In the genomic region with DNA sequence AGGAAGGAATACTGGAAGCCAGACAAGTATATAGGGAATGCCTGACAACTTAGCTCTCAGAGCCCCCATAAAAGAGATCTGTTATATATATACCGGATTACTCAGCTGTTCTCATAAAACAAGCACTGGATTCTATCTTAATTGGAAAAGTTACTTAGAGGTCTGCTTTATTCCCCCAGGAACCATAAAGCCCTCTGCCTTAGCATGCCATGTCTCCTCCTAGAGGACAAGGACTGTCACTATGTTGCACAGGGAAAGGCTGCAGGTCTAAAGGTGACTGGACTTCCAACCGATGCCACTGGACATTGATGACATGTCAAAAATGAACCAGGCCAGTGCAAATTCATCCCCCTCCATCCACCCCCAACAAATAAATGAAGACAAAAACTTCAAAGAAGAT, we compare ENCODE assay signal across 12 cellular contexts. TPM values are rescaled to one million over a fixed set of nuclear protein-coding genes. Genes with fewer than 3 reads are reported as not detected.
DNase-seq lines count a peak whose midpoint lies in the region; ATAC-seq, FAIRE-seq and TF ChIP-seq lines count a peak whose summit lies in the region.
"Had no signal": no experiment of that assay in that cellular context is flagged by ENCODE, and none has a peak within 500 bp of the region (broad histone marks: within the 10 kb centered on the region; RNA-seq: fewer than 3 reads in every experiment).

No MANE protein-coding gene starts in this region.

- H4K20me1 ChIP-seq in HepG2 (ENCODE audit: insufficient read depth, low read length) = no peaks in the 10 kb centered on the region

- H3K27ac ChIP-seq in HepG2 (ENCODE audit: extremely low read length, insufficient read depth, low read length) = no peak overlapping the region

- H3K36me3 ChIP-seq in Caco-2 (ENCODE audit: control insufficient read depth, insufficient read depth, low read length) (no peaks in the 10 kb centered on the region), HAP-1 (replicated peaks) (no peaks in the 10 kb centered on the region), HepG2 (replicated peaks in 1 of 2; ENCODE audit: control insufficient read depth in 1 of 2, insufficient read depth in 2 of 2, low read length in 2 of 2) (no peaks in the 10 kb centered on the region; a peak in 1 of 5 replicates)

- no peak overlapping the region for H3K4me3 Mint-ChIP-seq in Caco-2 (ENCODE audit: unreplicated experiment)
- no peak overlapping the region for H3K4me3 Mint-ChIP-seq in mesothelial cell of epicardium
- H3K4me3 Mint-ChIP-seq: stimulated activated naive CD8-positive, alpha-beta T cell treated with anti-CD3 and anti-CD28 coated beads, Interleukin-15, Interleukin-2, amounts not matched to agents 100 ng/mL and 50 ng/mL, for 24 hours; T-helper 1 cell treated with Interleukin-12 subunit alpha and Interleukin-12 subunit beta and Interleukin-4 antibody, amounts not matched to agents 30 μg/mL and 1 μg/mL, for 36 hours had no signal

- intact Hi-C loops in Caco-2 (cut with micrococcal nuclease; ENCODE audit: unreplicated experiment) (loop anchor here (5.0 kb wide), 1 partner anchor 69 kb away; no protein-coding TSS in a partner anchor), HepG2 (cut with micrococcal nuclease; ENCODE audit: unreplicated experiment) (no loop called here)

- in situ Hi-C loops in HAP-1 (cut with MboI; ENCODE audit: low sequenced_read_pairs) = no loop called here
- in situ Hi-C loops in HepG2 (cut with HindIII; ENCODE audit: extremely low pct_ligation_motif_present, low pct_unique_long_range_greater_than_20kb) = no loop called here

- H3K4me1 ChIP-seq in Caco-2 (no peaks in the 10 kb centered on the region), HAP-1 (peaks cover 20% of the 10 kb centered on the region), HepG2 (ENCODE audit: insufficient read depth, low read length) (peaks cover 14% of the 10 kb centered on the region)

- no peak overlapping the region for H3K4me2 ChIP-seq in HepG2 (ENCODE audit: low read depth, low read length)

- H3K27me3 Mint-ChIP-seq in Caco-2 (ENCODE audit: insufficient read depth, unreplicated experiment) (no peaks in the 10 kb centered on the region), mesothelial cell of epicardium (ENCODE audit: low read depth) (peaks cover 16% of the 10 kb centered on the region)
- H3K27me3 Mint-ChIP-seq: stimulated activated naive CD8-positive, alpha-beta T cell treated with anti-CD3 and anti-CD28 coated beads, Interleukin-15, Interleukin-2, amounts not matched to agents 100 ng/mL and 50 ng/mL, for 24 hours had no signal

- H3K4me3 ChIP-seq in Caco-2 (ENCODE audit: low read depth, low read length) = no peak overlapping the region
- H3K4me3 ChIP-seq in HAP-1 = no peak overlapping the region
- no peak overlapping the region for H3K4me3 ChIP-seq in HepG2 (replicated peaks in 1 of 3; ENCODE audit: insufficient read depth in 1 of 3, low read depth in 2 of 3, low read length in 3 of 3)

- H3K27ac Mint-ChIP-seq in Caco-2 (ENCODE audit: unreplicated experiment) (no peak overlapping the region), mesothelial cell of epicardium (no peak overlapping the region)
- H3K27ac Mint-ChIP-seq: stimulated activated naive CD8-positive, alpha-beta T cell treated with anti-CD3 and anti-CD28 coated beads, Interleukin-15, Interleukin-2, amounts not matched to agents 100 ng/mL and 50 ng/mL, for 24 hours; T-helper 1 cell treated with Interleukin-12 subunit alpha and Interleukin-12 subunit beta and Interleukin-4 antibody, amounts not matched to agents 30 μg/mL and 1 μg/mL, for 36 hours had no signal

- FAIRE-seq in HepG2 (lab: Jason Lieb, UNC) = peak; percentile 91

- H3K9me3 ChIP-seq in Caco-2 (no peaks in the 10 kb centered on the region), HAP-1 (no peaks in the 10 kb centered on the region), HepG2 (ENCODE audit: low read length) (no peaks in the 10 kb centered on the region)

- ATAC-seq in HepG2 = peak; percentile 94
- ATAC-seq in GM18907 (IDR thresholded peaks at IDR 0.05; ENCODE audit: unreplicated experiment) = no peak
- no peak for ATAC-seq in GM19455 (IDR thresholded peaks at IDR 0.05; ENCODE audit: unreplicated experiment)

- H3K79me2 ChIP-seq in HepG2 (ENCODE audit: insufficient read depth, low read length) = peaks cover 31% of the 10 kb centered on the region

- POLR2A ChIA-PET in Caco-2 (lab: Charles Lee) (no interaction called here), HepG2 (lab: Yijun Ruan, JAX) (no interaction called here)

- TF ChIP-seq CTCF in Caco-2 (IDR thresholded peaks at IDR 0.05; ENCODE audit: insufficient read depth in 1 of 2, low read depth in 1 of 2, low read length in 1 of 2, severe bottlenecking in 1 of 2, unreplicated experiment in 1 of 2) (peak; percentile 28 to 57), HepG2 (CRISPR knock-in tag; IDR thresholded peaks at IDR 0.05) (peak; percentile 61), mesothelial cell of epicardium (IDR thresholded peaks at IDR 0.05; ENCODE audit: unreplicated experiment) (no peak)

- peak; percentile 12; the same call in 1 of the 2 replicates for TF ChIP-seq RAD21 in HepG2 (CRISPR knock-in tag; IDR thresholded peaks at IDR 0.05)

- BruUV-seq in Caco-2 (replicated peaks; lab: Mats Ljungman, UMichigan) (no TSS peak), HepG2 (replicated peaks; lab: Mats Ljungman, UMichigan) (no TSS peak)

- DNase-seq in Caco-2 (peak in 1 of 2 experiments; percentile 21), HAP-1 (ENCODE audit: low spot score in 2 of 2) (peak; percentile 42 to 43), SK-N-DZ (ENCODE audit: low spot score) (peak; percentile 60), HepG2 (ENCODE audit: low spot score) (peak; percentile 42), mesothelial cell of epicardium (ENCODE audit: low spot score in 2 of 2, unreplicated experiment in 2 of 2) (no peak), NCI-H446 treated with DMSO at 0.1 percent for 48 hours (lab: John Stamatoyannopoulos, UW) (no peak)
- DNase-seq: activated CD8-positive, alpha-beta memory T cell treated with anti-CD3 and anti-CD28 coated beads, Interleukin-2, amount 50 U/mL, for 4 hours; NCI-H2171 had no signal

- H3K9me3 Mint-ChIP-seq in Caco-2 (ENCODE audit: unreplicated experiment) (no peaks in the 10 kb centered on the region), mesothelial cell of epicardium (no peaks in the 10 kb centered on the region)
- H3K9me3 Mint-ChIP-seq: stimulated activated naive CD8-positive, alpha-beta T cell treated with anti-CD3 and anti-CD28 coated beads, Interleukin-15, Interleukin-2, amounts not matched to agents 100 ng/mL and 50 ng/mL, for 24 hours; T-helper 1 cell treated with Interleukin-12 subunit alpha and Interleukin-12 subunit beta and Interleukin-4 antibody, amounts not matched to agents 30 μg/mL and 1 μg/mL, for 36 hours had no signal

- WGBS in HepG2 (ENCODE audit: low lambda C conversion rate) = 52% methylated on average over 2 of the region's 2 CpGs

- H3K4me1 Mint-ChIP-seq in Caco-2 (ENCODE audit: low read depth, unreplicated experiment) (peaks cover 15% of the 10 kb centered on the region), mesothelial cell of epicardium (peaks cover 14% of the 10 kb centered on the region)

- no peak overlapping the region for H3K9ac ChIP-seq in HepG2 (ENCODE audit: insufficient read depth, low read depth, low read length)

- no peak overlapping the region for H2AFZ ChIP-seq in HepG2 (ENCODE audit: low read length)

- CTCF ChIA-PET in Caco-2 (lab: Charles Lee) = no interaction called here
- CTCF ChIA-PET in HepG2 (lab: Yijun Ruan, JAX; ENCODE audit: low intra/inter-chr PET ratio, low total read pairs) = no interaction called here

- no peak for TF ChIP-seq POLR2A in HepG2 (IDR thresholded peaks at IDR 0.05; ENCODE audit: insufficient read depth in 1 of 2, low read depth in 2 of 2, low read length in 2 of 2)

- TF ChIP-seq EP300 in HepG2 (IDR thresholded peaks at IDR 0.05; ENCODE audit: low read depth in 2 of 2, low read length in 2 of 2) (no peak), HepG2 (CRISPR knock-in tag; IDR thresholded peaks at IDR 0.05; ENCODE audit: borderline replicate concordance) (no peak)

- H3K27me3 ChIP-seq in Caco-2 (replicated peaks; ENCODE audit: control insufficient read depth, insufficient read depth, low read length) (no peaks in the 10 kb centered on the region), HAP-1 (ENCODE audit: low read depth) (no peaks in the 10 kb centered on the region), HepG2 (ENCODE audit: control insufficient read depth in 1 of 2, insufficient read depth in 2 of 2, low read length in 2 of 2) (no peaks in the 10 kb centered on the region)

- H3K36me3 Mint-ChIP-seq in Caco-2 (ENCODE audit: insufficient read depth, unreplicated experiment) (peaks cover 7% of the 10 kb centered on the region), mesothelial cell of epicardium (no peaks in the 10 kb centered on the region)

RNA-seq across cellular contexts. Expression of a gene that starts 6.4 kb away (rescaled TPM):
- total RNA-seq in Caco-2 (2022) (19.8 and 21.4 TPM in 2 replicates), HepG2 (2016; rRNA removed; fragmentation: Illumina TruSeq; extraction: Trizol) (22.9 and 36.6 TPM in 2 replicates), mesothelial cell of epicardium (20.3 to 22.9 TPM (median 22.1 TPM) in 3 replicates)
- 20.3 and 27.5 TPM in 2 replicates for polyA plus RNA-seq in SK-N-DZ (2014; cell fraction: cytosol; rRNA removed)
- 11.2 and 14.4 TPM in 2 replicates for polyA plus RNA-seq in SK-N-DZ (2014; cell fraction: nucleus; rRNA removed)
- 6.8 and 7.3 TPM in 2 replicates for total RNA-seq in HepG2 (2016; cell fraction: cytosol; rRNA removed; fragmentation: Illumina TruSeq; extraction: Trizol; ENCODE audit: low read depth)
- total RNA-seq in HepG2 (2016; cell fraction: insoluble cytoplasmic fraction; rRNA removed; fragmentation: Illumina TruSeq; extraction: Trizol) = 22.6 and 31.6 TPM in 2 replicates
- 7.4 and 8.0 TPM in 2 replicates for total RNA-seq in HepG2 (2016; cell fraction: membrane; rRNA removed; fragmentation: Illumina TruSeq; extraction: Trizol)
- 22.2 and 23.8 TPM in 2 replicates for total RNA-seq in HepG2 (2016; cell fraction: nucleus; rRNA removed; fragmentation: Illumina TruSeq; extraction: Trizol)
- 12.6 and 12.9 TPM in 2 replicates for polyA plus RNA-seq in HepG2 (2011; rRNA removed)
- polyA plus RNA-seq in HepG2 (2011; cell fraction: cytosol; rRNA removed) = 9.3 and 11.0 TPM in 2 replicates
- polyA plus RNA-seq in HepG2 (2011; cell fraction: nucleus; rRNA removed) = 14.9 and 16.2 TPM in 2 replicates
- polyA plus RNA-seq in HepG2 (2012) = 10.6 and 14.3 TPM in 2 replicates
- 3.4 and 4.8 TPM in 2 replicates for polyA plus RNA-seq in HepG2 (2016; cell fraction: cytosol; fragmentation: Illumina TruSeq; extraction: Trizol; ENCODE audit: low read depth)
- 23.3 and 23.8 TPM in 2 replicates for polyA plus RNA-seq in HepG2 (2016; cell fraction: insoluble cytoplasmic fraction; fragmentation: Illumina TruSeq; extraction: Trizol; ENCODE audit: low read depth)
- polyA plus RNA-seq in HepG2 (2016; cell fraction: membrane; fragmentation: Illumina TruSeq; extraction: Trizol; ENCODE audit: low read depth) = 3.8 and 4.6 TPM in 2 replicates
- polyA plus RNA-seq in HepG2 (2016; cell fraction: nucleus; fragmentation: Illumina TruSeq; extraction: Trizol; ENCODE audit: insufficient read depth, low read depth) = 17.0 and 17.2 TPM in 2 replicates
- polyA minus RNA-seq in HepG2 (2011; rRNA and poly(A)+ RNA removed; ENCODE audit: low replicate concordance) = 28.4 and 31.4 TPM in 2 replicates
- polyA minus RNA-seq in HepG2 (2011; cell fraction: cytosol; rRNA and poly(A)+ RNA removed) = 19.6 and 19.7 TPM in 2 replicates
- polyA minus RNA-seq in HepG2 (2011; cell fraction: nucleus; rRNA and poly(A)+ RNA removed) = 41.3 and 44.3 TPM in 2 replicates

RNA-seq across cellular contexts. Expression of a gene that starts 29.6 kb away (rescaled TPM):
- 0.74 and 0.79 TPM in 2 replicates for total RNA-seq in Caco-2 (2022)
- polyA plus RNA-seq in SK-N-DZ (2014; cell fraction: cytosol; rRNA removed) = 0.26 and 0.82 TPM in 2 replicates
- polyA plus RNA-seq in SK-N-DZ (2014; cell fraction: nucleus; rRNA removed) = 1.9 TPM in 1 of 2 replicates, not detected in the other
- 0.40 TPM in 1 of 2 replicates, not detected in the other for total RNA-seq in HepG2 (2016; rRNA removed; fragmentation: Illumina TruSeq; extraction: Trizol)
- total RNA-seq in HepG2 (2016; cell fraction: cytosol; rRNA removed; fragmentation: Illumina TruSeq; extraction: Trizol; ENCODE audit: low read depth) = not detected in 2 replicates
- 0.31 and 0.50 TPM in 2 replicates for total RNA-seq in HepG2 (2016; cell fraction: insoluble cytoplasmic fraction; rRNA removed; fragmentation: Illumina TruSeq; extraction: Trizol)
- 0.17 TPM in 1 of 2 replicates, not detected in the other for total RNA-seq in HepG2 (2016; cell fraction: membrane; rRNA removed; fragmentation: Illumina TruSeq; extraction: Trizol)
- 1.4 and 1.8 TPM in 2 replicates for total RNA-seq in HepG2 (2016; cell fraction: nucleus; rRNA removed; fragmentation: Illumina TruSeq; extraction: Trizol)
- polyA plus RNA-seq in HepG2 (2011; rRNA removed) = 0.18 TPM in 1 of 2 replicates, not detected in the other
- polyA plus RNA-seq in HepG2 (2011; cell fraction: cytosol; rRNA removed) = 0.12 and 0.32 TPM in 2 replicates
- polyA plus RNA-seq in HepG2 (2011; cell fraction: nucleus; rRNA removed) = 0.93 and 1.2 TPM in 2 replicates
- 0.19 TPM in 1 of 2 replicates, not detected in the other for polyA plus RNA-seq in HepG2 (2012)
- polyA plus RNA-seq in HepG2 (2016; cell fraction: cytosol; fragmentation: Illumina TruSeq; extraction: Trizol; ENCODE audit: low read depth) = 0.10 and 0.22 TPM in 2 replicates
- 0.47 TPM in 1 of 2 replicates, not detected in the other for polyA plus RNA-seq in HepG2 (2016; cell fraction: insoluble cytoplasmic fraction; fragmentation: Illumina TruSeq; extraction: Trizol; ENCODE audit: low read depth)
- polyA plus RNA-seq in HepG2 (2016; cell fraction: membrane; fragmentation: Illumina TruSeq; extraction: Trizol; ENCODE audit: low read depth) = 0.18 and 0.33 TPM in 2 replicates
- polyA plus RNA-seq in HepG2 (2016; cell fraction: nucleus; fragmentation: Illumina TruSeq; extraction: Trizol; ENCODE audit: insufficient read depth, low read depth) = not detected in 2 replicates
- 0.63 and 2.4 TPM in 2 replicates for polyA minus RNA-seq in HepG2 (2011; rRNA and poly(A)+ RNA removed; ENCODE audit: low replicate concordance)
- not detected in 2 replicates for polyA minus RNA-seq in HepG2 (2011; cell fraction: cytosol; rRNA and poly(A)+ RNA removed)
- polyA minus RNA-seq in HepG2 (2011; cell fraction: nucleus; rRNA and poly(A)+ RNA removed) = 4.5 and 5.0 TPM in 2 replicates
- 1.0 to 1.7 TPM (median 1.3 TPM) in 3 replicates for total RNA-seq in mesothelial cell of epicardium

Comparison
In these comparisons a context has a peak if more than half of its experiments do, and no peak if none do; other contexts are left out.
1. DNase-seq: peak in HAP-1 (2 of 2), SK-N-DZ (single experiment) and HepG2 (single experiment); none in mesothelial cell of epicardium (0 of 2) and NCI-H446 treated with DMSO at 0.1 percent for 48 hours (single experiment).